8 cellular contexts compared by ENCODE assay signal in genomic region chr10:60611291-60611747, GRCh38.
DNase-seq lines count a peak whose midpoint lies in the region; ATAC-seq and TF ChIP-seq lines count a peak whose summit lies in the region.

No MANE protein-coding gene starts in this region.

- no peaks in the 10 kb centered on the region for H3K36me3 Mint-ChIP-seq in nephron progenitor cell (ENCODE audit: low read depth)

- no peak for ATAC-seq in HG03354 (IDR thresholded peaks at IDR 0.05; ENCODE audit: poor library complexity, severe bottlenecking, unreplicated experiment)

- no peak overlapping the region for H3K27ac Mint-ChIP-seq in nephron progenitor cell

- H3K4me1 Mint-ChIP-seq in nephron progenitor cell = peaks cover 5% of the 10 kb centered on the region

- H3K9me3 Mint-ChIP-seq in nephron progenitor cell = no peaks in the 10 kb centered on the region

- no peak overlapping the region for H3K4me3 Mint-ChIP-seq in nephron progenitor cell

- no peak for TF ChIP-seq CTCF in nephron progenitor cell (IDR thresholded peaks at IDR 0.05)

- H3K27me3 Mint-ChIP-seq in nephron progenitor cell (ENCODE audit: low read depth, poor library complexity) = peaks cover 3% of the 10 kb centered on the region

- DNase-seq in AG20443 (ENCODE audit: low spot score) (peak; percentile 62), LHCN-M2 (ENCODE audit: low read depth) (peak; percentile 86), brain pericyte (ENCODE audit: low read depth, low spot score) (peak; percentile 7), nephron progenitor cell (peak; percentile 2), inferior parietal cortex (ENCODE audit: extremely low spot score) (no peak), NCI-H2107 (lab: John Stamatoyannopoulos, UW) (no peak), pons (ENCODE audit: low spot score) (no peak)

Comparison
In these comparisons a context has a peak if more than half of its experiments do, and no peak if none do; other contexts are left out.
1. DNase-seq: peak in AG20443 (single experiment), LHCN-M2 (single experiment), brain pericyte (single experiment) and nephron progenitor cell (single experiment); none in inferior parietal cortex (single experiment), NCI-H2107 (single experiment) and pons (single experiment).